ENCODE assay signal across 16 cellular contexts in the genomic region with DNA sequence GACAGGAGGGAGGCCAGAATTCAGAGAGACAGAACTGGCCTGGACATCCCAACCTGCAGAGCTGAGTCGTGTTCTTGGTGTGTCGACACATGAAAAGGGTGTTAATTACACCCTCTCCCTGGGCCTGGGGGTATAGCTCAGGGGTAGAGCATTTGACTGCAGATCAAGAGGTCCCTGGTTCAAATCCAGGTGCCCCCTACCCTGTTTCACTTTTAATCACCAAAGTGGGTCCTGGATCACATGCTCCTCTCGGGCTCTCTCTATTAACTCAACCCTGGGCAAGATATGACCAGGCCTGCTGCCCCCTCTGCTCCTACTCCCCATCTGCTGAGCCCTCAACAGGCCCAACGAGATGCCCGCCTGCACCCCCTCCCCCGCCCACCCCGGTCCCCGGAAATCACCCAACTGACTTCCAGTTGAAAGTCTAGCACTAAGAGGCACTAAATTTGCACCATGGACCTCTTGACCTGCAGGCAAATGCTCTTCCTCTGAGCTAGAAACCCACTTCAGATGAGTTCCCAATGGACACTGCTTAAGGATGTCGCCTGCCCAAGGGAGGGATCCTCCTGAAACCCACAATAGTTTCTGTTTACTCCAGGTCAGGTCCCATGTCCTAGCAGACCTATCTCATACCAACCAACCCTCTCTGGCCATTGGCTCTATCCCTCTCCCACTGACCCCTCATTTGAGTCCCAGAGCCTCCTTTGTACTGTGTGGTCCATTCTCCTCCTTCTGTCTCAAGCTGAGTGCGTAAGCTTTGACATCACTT.
DNase-seq lines count a peak whose midpoint lies in the region; ATAC-seq and TF ChIP-seq lines count a peak whose summit lies in the region.
"Had no signal": no experiment of that assay in that cellular context is flagged by ENCODE, and none has a peak within 500 bp of the region (broad histone marks: within the 10 kb centered on the region; RNA-seq: fewer than 3 reads in every experiment).

No MANE protein-coding gene starts in this region.

- TF ChIP-seq CTCF in A673 (conservative IDR thresholded peaks at IDR 0.05; ENCODE audit: low read depth, low read length) = no peak
- TF ChIP-seq CTCF in endothelial cell (IDR thresholded peaks at IDR 0.05; ENCODE audit: unreplicated experiment) = no peak

- CTCF ChIA-PET in A673 (lab: Charles Lee) = no interaction called here

- ATAC-seq in GM19351 (IDR thresholded peaks at IDR 0.05; ENCODE audit: unreplicated experiment) (peak; percentile 80), HG03460 (IDR thresholded peaks at IDR 0.05; ENCODE audit: unreplicated experiment) (no peak), Right ventricle myocardium inferior (no peak)
- ATAC-seq: PC-3 had no signal

- peaks cover 4% of the 10 kb centered on the region for H3K4me1 Mint-ChIP-seq in endothelial cell (ENCODE audit: unreplicated experiment)
- H3K4me1 Mint-ChIP-seq: activated naive CD4-positive, alpha-beta T cell treated with anti-CD3 and anti-CD28 coated beads, Interleukin-2, amount 50 U/mL, for 24 hours; B cell had no signal

- no peaks in the 10 kb centered on the region for H3K9me3 ChIP-seq in A673 (ENCODE audit: low read depth, low read length, poor library complexity, severe bottlenecking)

- H3K4me1 ChIP-seq in A673 (ENCODE audit: insufficient read depth, low read length, poor library complexity, severe bottlenecking) = no peaks in the 10 kb centered on the region

- no peaks in the 10 kb centered on the region for H3K36me3 Mint-ChIP-seq in endothelial cell (ENCODE audit: low read depth, unreplicated experiment)
- H3K36me3 Mint-ChIP-seq: activated naive CD4-positive, alpha-beta T cell treated with anti-CD3 and anti-CD28 coated beads, Interleukin-2, amount 50 U/mL, for 24 hours had no signal

- no peaks in the 10 kb centered on the region for H3K9me3 Mint-ChIP-seq in endothelial cell (ENCODE audit: unreplicated experiment)
- H3K9me3 Mint-ChIP-seq: activated naive CD4-positive, alpha-beta T cell treated with anti-CD3 and anti-CD28 coated beads, Interleukin-2, amount 50 U/mL, for 24 hours had no signal

- H3K27ac ChIP-seq in A673 (ENCODE audit: low read depth, low read length, poor library complexity, severe bottlenecking) = no peak overlapping the region

- intact Hi-C loops in A673 (cut with micrococcal nuclease; ENCODE audit: unreplicated experiment) = no loop called here
- intact Hi-C loops in Right ventricle myocardium inferior (cut with DNase I) = no loop called here

- H3K27me3 ChIP-seq in A673 (replicated peaks; ENCODE audit: insufficient read depth, low read depth, low read length, poor library complexity) = peaks cover 24% of the 10 kb centered on the region

- no TSS peak for BruUV-seq in A673 (replicated peaks; lab: Mats Ljungman, UMichigan)

- H3K4me3 ChIP-seq in A673 (ENCODE audit: low read depth, low read length, poor library complexity, severe bottlenecking) = no peak overlapping the region

- no peak overlapping the region for H3K4me3 Mint-ChIP-seq in endothelial cell (ENCODE audit: unreplicated experiment)
- H3K4me3 Mint-ChIP-seq: activated naive CD4-positive, alpha-beta T cell treated with anti-CD3 and anti-CD28 coated beads, Interleukin-2, amount 50 U/mL, for 24 hours; B cell had no signal

- POLR2A ChIA-PET in A673 (lab: Charles Lee; ENCODE audit: low non-redundant PET) = no interaction called here

- DNase-seq in A673 (ENCODE audit: low spot score) = peak; percentile 25
- DNase-seq in NCI-H146 (lab: John Stamatoyannopoulos, UW) = peak; percentile 71
- no peak for DNase-seq in endothelial cell (ENCODE audit: low spot score)
- no peak for DNase-seq in Right ventricle myocardium inferior (ENCODE audit: missing footprints)
- no peak for DNase-seq in SK-N-DZ (ENCODE audit: low spot score)
- no peak for DNase-seq in middle frontal gyrus (ENCODE audit: extremely low spot score, low spot score)
- DNase-seq: activated CD4-positive, alpha-beta T cell treated with anti-CD3 and anti-CD28 coated beads, Interleukin-2, amount 50 U/mL, for 48 hours; central memory CD4-positive, alpha-beta T cell; NCI-H187 treated with DMSO at 0.1 percent for 48 hours; PC-3; stimulated activated CD4-positive, alpha-beta T cell treated with anti-CD3 and anti-CD28 coated beads, Interleukin-4, amount 100 ng/mL, for 4 hours; T-helper 2 cell had no signal

- H3K36me3 ChIP-seq in A673 (ENCODE audit: insufficient read depth, low read length, poor library complexity, severe bottlenecking) = no peaks in the 10 kb centered on the region

- H3K27ac Mint-ChIP-seq in endothelial cell (ENCODE audit: unreplicated experiment) = peak overlapping the region; percentile 71
- H3K27ac Mint-ChIP-seq: activated naive CD4-positive, alpha-beta T cell treated with anti-CD3 and anti-CD28 coated beads, Interleukin-2, amount 50 U/mL, for 24 hours; B cell had no signal

- H3K27me3 Mint-ChIP-seq in endothelial cell (ENCODE audit: unreplicated experiment) = peaks cover 7% of the 10 kb centered on the region

Comparison
In these comparisons a context has a peak if more than half of its experiments do, and no peak if none do; other contexts are left out.
1. DNase-seq: peak in A673 (single experiment) and NCI-H146 (single experiment); none in endothelial cell (single experiment), Right ventricle myocardium inferior (single experiment), SK-N-DZ (single experiment) and middle frontal gyrus (single experiment).